24 cellular contexts compared by ENCODE assay signal in genomic region chr2:120595739-120596138, GRCh38.
A peak's percentile ranks its signal among the peaks of the same experiment; 100 is the strongest.
DNase-seq lines count a peak whose midpoint lies in the region; ATAC-seq and TF ChIP-seq lines count a peak whose summit lies in the region.
"Had no signal": no experiment of that assay in that cellular context is flagged by ENCODE, and none has a peak within 500 bp of the region (broad histone marks: within the 10 kb centered on the region; RNA-seq: fewer than 3 reads in every experiment).

No MANE protein-coding gene starts in this region.

- H3K27ac ChIP-seq in HL-60 (replicated peaks) (peak overlapping the region; percentile 96), cingulate gyrus (ENCODE audit: low read depth, low read length) (peak overlapping the region; percentile 75), neural progenitor cell (no peak overlapping the region), temporal lobe (ENCODE audit: low read depth, low read length) (peak overlapping the region; percentile 54)

- H3K36me3 ChIP-seq in neural progenitor cell = no peaks in the 10 kb centered on the region

- H3K27ac Mint-ChIP-seq in neural progenitor cell = peak overlapping the region; percentile 46
- H3K27ac Mint-ChIP-seq: activated T-cell treated with anti-CD3 and anti-CD28 coated beads, Interleukin-2, amount 50 U/mL, for 72 hours; immature natural killer cell; memory B cell; T-helper 17 cell had no signal

- no peaks in the 10 kb centered on the region for H3K9me3 ChIP-seq in neural progenitor cell (ENCODE audit: low read depth)

- peaks cover 21% of the 10 kb centered on the region for H3K27me3 Mint-ChIP-seq in neural progenitor cell (ENCODE audit: insufficient read depth, low read depth)

- peaks cover 10% of the 10 kb centered on the region for H3F3A ChIP-seq in neural progenitor cell (ENCODE audit: low read depth)

- no peak overlapping the region for H3K9ac ChIP-seq in neural progenitor cell

- no peaks in the 10 kb centered on the region for H3K79me2 ChIP-seq in neural progenitor cell (ENCODE audit: low read depth)

- peaks cover 62% of the 10 kb centered on the region for H3K4me1 Mint-ChIP-seq in neural progenitor cell
- H3K4me1 Mint-ChIP-seq: immature natural killer cell, memory B cell had no signal

- H3K4me3 ChIP-seq in HL-60 (replicated peaks; ENCODE audit: insufficient read depth, low read length) (no peak overlapping the region), neural progenitor cell (no peak overlapping the region)

- H3K27me3 ChIP-seq in HL-60 (ENCODE audit: insufficient read depth, poor library complexity, severe bottlenecking) (no peaks in the 10 kb centered on the region), neural progenitor cell (peaks cover 25% of the 10 kb centered on the region)

- no peaks in the 10 kb centered on the region for H3K9me3 Mint-ChIP-seq in neural progenitor cell
- H3K9me3 Mint-ChIP-seq: activated T-cell treated with anti-CD3 and anti-CD28 coated beads, Interleukin-2, amount 50 U/mL, for 72 hours; immature natural killer cell; memory B cell had no signal

- H4K20me1 ChIP-seq in neural progenitor cell (ENCODE audit: low read depth) = no peaks in the 10 kb centered on the region

- H3K4me2 ChIP-seq in neural progenitor cell = no peak overlapping the region

- H3K36me3 Mint-ChIP-seq in neural progenitor cell = no peaks in the 10 kb centered on the region
- H3K36me3 Mint-ChIP-seq: immature natural killer cell, memory B cell had no signal

- no peak overlapping the region for H3K4me3 Mint-ChIP-seq in neural progenitor cell
- H3K4me3 Mint-ChIP-seq: activated T-cell treated with anti-CD3 and anti-CD28 coated beads, Interleukin-2, amount 50 U/mL, for 72 hours; H9; immature natural killer cell; memory B cell; T-helper 17 cell had no signal

- TF ChIP-seq CTCF in HL-60 (IDR thresholded peaks at IDR 0.05; ENCODE audit: insufficient read depth, low read length) (no peak), neural progenitor cell (IDR thresholded peaks at IDR 0.05) (no peak)

- no peak for DNase-seq in HL-60 (ENCODE audit: low read depth in 1 of 2, low spot score in 1 of 2)
- no peak for DNase-seq in neural progenitor cell (ENCODE audit: low spot score)
- no peak for DNase-seq in stimulated activated naive CD4-positive, alpha-beta T cell treated with Interleukin-2 at 50 U/mL for 16 hours (lab: John Stamatoyannopoulos, UW)
- no peak for DNase-seq in NCI-H345 (lab: John Stamatoyannopoulos, UW)
- DNase-seq: activated CD4-positive, alpha-beta T cell treated with anti-CD3 and anti-CD28 coated beads, Interleukin-2, amount 50 U/mL, for 48 hours; activated CD4-positive, CD25-positive, alpha-beta regulatory T cell treated with anti-CD3 and anti-CD28 coated beads, Interleukin-2, amount 50 U/mL, for 72 hours; activated T-cell treated with anti-CD3 and anti-CD28 coated beads, Interleukin-2, amount 50 U/mL, for 72 hours; DMS153; H9; immature natural killer cell; left colon; NCI-H1436; NCI-H2107; NCI-H446; NCI-H748 treated with DMSO at 0.1 percent for 48 hours; SHP77; stimulated activated CD4-positive, alpha-beta T cell treated with anti-CD3 and anti-CD28 coated beads, Interleukin-15, amount 100 ng/mL, for 24 hours; stimulated activated CD4-positive, alpha-beta T cell treated with anti-CD3 and anti-CD28 coated beads, Interleukin-4, amount 100 ng/mL, for 4 hours; T-helper 17 cell had no signal

- peaks cover 41% of the 10 kb centered on the region for H3K4me1 ChIP-seq in neural progenitor cell

- H2AFZ ChIP-seq in neural progenitor cell (replicated peaks) = no peak overlapping the region

- ATAC-seq in GM19452 (IDR thresholded peaks at IDR 0.05; ENCODE audit: unreplicated experiment) (no peak), HG02970 (IDR thresholded peaks at IDR 0.05; ENCODE audit: low FRiP score, unreplicated experiment) (no peak)
- ATAC-seq: activated T-cell treated with anti-CD3 and anti-CD28 coated beads, Interleukin-2, amount 50 U/mL, for 72 hours; left colon; T-helper 17 cell had no signal
